In genomic region chr5:78778538-78778937, GRCh38 we compare ENCODE assay signal across 20 cellular contexts.
A peak's percentile ranks its signal among the peaks of the same experiment; 100 is the strongest.
DNase-seq lines count a peak whose midpoint lies in the region; ATAC-seq and TF ChIP-seq lines count a peak whose summit lies in the region.
"Had no signal": no experiment of that assay in that cellular context is flagged by ENCODE, and none has a peak within 500 bp of the region (broad histone marks: within the 10 kb centered on the region; RNA-seq: fewer than 3 reads in every experiment).

No MANE protein-coding gene starts in this region.

- H3K27me3 ChIP-seq in left lung (no peaks in the 10 kb centered on the region), body of pancreas (no peaks in the 10 kb centered on the region)
- H3K27me3 ChIP-seq: BLaER1 had no signal

- peak; percentile 19 for ATAC-seq in left lung
- ATAC-seq in body of pancreas = no peak
- ATAC-seq: esophagus mucosa had no signal

- H3K36me3 ChIP-seq in left lung (peaks cover 0 to 19% of the 10 kb centered on the region in 2 donors), body of pancreas (replicated peaks in 1 of 2; ENCODE audit: insufficient read depth in 1 of 2, low read depth in 2 of 2) (no peaks in the 10 kb centered on the region)

- TF ChIP-seq POLR2A in body of pancreas (IDR thresholded peaks at IDR 0.05) = no peak

- H3K27ac ChIP-seq in left lung (no peak overlapping the region), body of pancreas (no peak overlapping the region)
- H3K27ac ChIP-seq: BLaER1, HL-60 had no signal

- peaks cover 11% of the 10 kb centered on the region; the same call in 1 of the 2 replicates for H3K36me3 Mint-ChIP-seq in HFFc6 (ENCODE audit: low read depth)

- H3K4me3 Mint-ChIP-seq in HFFc6 = no peak overlapping the region
- H3K4me3 Mint-ChIP-seq: dendritic cell treated with granulocyte-macrophage colony-stimulating factor and Interleukin-4, amounts not matched to agents 40 ng/mL and 50 ng/mL, for 4 days had no signal

- no peaks in the 10 kb centered on the region for H3K4me1 ChIP-seq in left lung
- no peaks in the 10 kb centered on the region for H3K4me1 ChIP-seq in body of pancreas
- H3K4me1 ChIP-seq: BLaER1 had no signal

- peaks cover 30% of the 10 kb centered on the region for H3K4me1 Mint-ChIP-seq in HFFc6 (ENCODE audit: low read depth)

- TF ChIP-seq CTCF in HFFc6 (IDR thresholded peaks at IDR 0.05) (no peak), left lung (IDR thresholded peaks at IDR 0.05) (no peak), body of pancreas (IDR thresholded peaks at IDR 0.05) (no peak)

- H3K27me3 Mint-ChIP-seq in HFFc6 (ENCODE audit: insufficient read depth) = peaks cover under 1% of the 10 kb centered on the region
- H3K27me3 Mint-ChIP-seq: dendritic cell treated with granulocyte-macrophage colony-stimulating factor and Interleukin-4, amounts not matched to agents 40 ng/mL and 50 ng/mL, for 4 days had no signal

- intact Hi-C loops in left lung (cut with DNase I) (no loop called here), posterior vena cava (cut with DNase I) (no loop called here), body of pancreas (cut with DNase I) (no loop called here)

- H3K9me3 ChIP-seq in left lung (no peaks in the 10 kb centered on the region), body of pancreas (no peaks in the 10 kb centered on the region)
- H3K9me3 ChIP-seq: BLaER1 had no signal

- H3K9me3 Mint-ChIP-seq in HFFc6 = no peaks in the 10 kb centered on the region
- H3K9me3 Mint-ChIP-seq: dendritic cell treated with granulocyte-macrophage colony-stimulating factor and Interleukin-4, amounts not matched to agents 40 ng/mL and 50 ng/mL, for 4 days had no signal

- peak; percentile 68 for DNase-seq in DMS 273 (lab: John Stamatoyannopoulos, UW; ENCODE audit: unreplicated experiment)
- DNase-seq in HFFc6 = peak; percentile 29
- DNase-seq in amniotic epithelial cell (ENCODE audit: low read depth) = peak; percentile 42
- DNase-seq in left lung = no peak
- no peak for DNase-seq in HuH-7.5 (ENCODE audit: low spot score)
- no peak for DNase-seq in posterior vena cava (ENCODE audit: low spot score)
- no peak for DNase-seq in islet precursor cell
- no peak for DNase-seq in body of pancreas
- DNase-seq: activated CD4-positive, alpha-beta T cell treated with anti-CD3 and anti-CD28 coated beads for 4 hours; activated gamma-delta T cell treated with Interleukin-2 at 50 U/mL for 16 hours; anterior cingulate cortex; DMS79; KG1; NCI-H1436; NCI-H446 treated with DMSO at 0.1 percent for 48 hours; nucleus accumbens had no signal

- 100% methylated on average over 1 of the region's 1 CpG for WGBS in body of pancreas, 2 donors

- no peak overlapping the region for H3K27ac Mint-ChIP-seq in HFFc6
- H3K27ac Mint-ChIP-seq: dendritic cell treated with granulocyte-macrophage colony-stimulating factor and Interleukin-4, amounts not matched to agents 40 ng/mL and 50 ng/mL, for 4 days had no signal

- H3K4me3 ChIP-seq in left lung (no peak overlapping the region), body of pancreas (no peak overlapping the region)
- H3K4me3 ChIP-seq: BLaER1 had no signal

Comparison
In these comparisons a context has a peak if more than half of its experiments do, and no peak if none do; other contexts are left out.
1. DNase-seq: peak in DMS 273 (single experiment), HFFc6 (single experiment) and amniotic epithelial cell (single experiment); none in left lung (0 of 2), HuH-7.5 (single experiment), posterior vena cava (single experiment), islet precursor cell (single experiment) and body of pancreas (0 of 4).